ENCODE assay signal across 14 cellular contexts in the genomic region with DNA sequence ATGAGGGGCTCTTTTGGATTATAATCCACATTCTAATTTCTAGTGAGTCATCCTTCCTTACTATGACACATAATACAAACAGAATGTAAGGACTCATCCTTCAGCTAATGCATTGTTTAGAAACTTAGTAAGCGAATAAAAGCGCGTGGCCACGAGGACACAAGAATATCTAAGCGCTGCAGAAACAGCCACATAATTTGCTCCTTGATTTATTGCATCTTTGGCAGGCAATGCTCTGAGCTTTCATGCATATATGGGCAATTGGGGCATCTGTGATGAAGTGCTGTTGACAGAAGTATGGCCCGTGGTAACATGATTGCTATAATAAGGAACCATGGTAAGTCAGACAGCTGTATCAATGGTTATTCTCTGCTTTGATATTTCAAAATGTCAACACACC.
DNase-seq lines count a peak whose midpoint lies in the region; ATAC-seq and TF ChIP-seq lines count a peak whose summit lies in the region.
"Had no signal": no experiment of that assay in that cellular context is flagged by ENCODE, and none has a peak within 500 bp of the region (broad histone marks: within the 10 kb centered on the region; RNA-seq: fewer than 3 reads in every experiment).

No MANE protein-coding gene starts in this region.

- H3K27me3 Mint-ChIP-seq in glutamatergic neuron (ENCODE audit: unreplicated experiment) = peaks cover 4% of the 10 kb centered on the region
- H3K27me3 Mint-ChIP-seq: activated naive CD4-positive, alpha-beta T cell treated with anti-CD3 and anti-CD28 coated beads, Interleukin-2, amount 10 ng/mL, durations not matched to agents 7 days and 5 days; CD4-positive, CD25-positive, alpha-beta regulatory T cell had no signal

- peak; percentile 5 for DNase-seq in HEK293T (ENCODE audit: extremely low spot score)
- no peak for DNase-seq in RWPE2 (ENCODE audit: low spot score)
- peak; percentile 1 for DNase-seq in fibroblast of villous mesenchyme (ENCODE audit: low read depth)
- no peak for DNase-seq in aorta
- DNase-seq in glutamatergic neuron = no peak
- DNase-seq: activated CD4-positive, alpha-beta T cell treated with anti-CD3 and anti-CD28 coated beads for 1 hour; activated naive CD4-positive, alpha-beta T cell treated with anti-CD3 and anti-CD28 coated beads, Interleukin-2, amount 10 ng/mL, durations not matched to agents 7 days and 5 days; CD4-positive, CD25-positive, alpha-beta regulatory T cell; Karpas-422; sigmoid colon had no signal

- no peak overlapping the region for H3K27ac Mint-ChIP-seq in glutamatergic neuron (ENCODE audit: unreplicated experiment)
- H3K27ac Mint-ChIP-seq: activated naive CD4-positive, alpha-beta T cell treated with anti-CD3 and anti-CD28 coated beads, Interleukin-2, amount 10 ng/mL, durations not matched to agents 7 days and 5 days; CD4-positive, CD25-positive, alpha-beta regulatory T cell had no signal

- H3K4me3 ChIP-seq in ACC112 (ENCODE audit: low read depth, low read length) (peak overlapping the region; percentile 11; the same call in 1 of the 2 replicates), RWPE2 (ENCODE audit: severe bottlenecking) (no peak overlapping the region), fibroblast of villous mesenchyme (ENCODE audit: low read depth, low read length) (no peak overlapping the region), aorta (ENCODE audit: low read length in 2 of 2) (no peak overlapping the region)
- H3K4me3 ChIP-seq: lung, sigmoid colon had no signal

- peak; percentile 90 for ATAC-seq in RWPE2 (ENCODE audit: low read depth)
- no peak for ATAC-seq in HG02973 (IDR thresholded peaks at IDR 0.05; ENCODE audit: unreplicated experiment)
- no peak for ATAC-seq in aorta (ENCODE audit: low FRiP score)
- no peak for ATAC-seq in GM21390 (IDR thresholded peaks at IDR 0.05; ENCODE audit: unreplicated experiment)

- no peaks in the 10 kb centered on the region for H3K27me3 ChIP-seq in ACC112 (ENCODE audit: insufficient read depth, low read length)
- no peaks in the 10 kb centered on the region for H3K27me3 ChIP-seq in RWPE2 (ENCODE audit: insufficient read depth, poor library complexity, severe bottlenecking)
- no peaks in the 10 kb centered on the region for H3K27me3 ChIP-seq in aorta (ENCODE audit: control insufficient read depth in 1 of 2, insufficient read depth in 2 of 2, low read length in 1 of 2)
- H3K27me3 ChIP-seq: sigmoid colon had no signal

- no peaks in the 10 kb centered on the region for H3K79me2 ChIP-seq in ACC112 (ENCODE audit: control insufficient read depth, insufficient read depth, low read length, unreplicated experiment)

- TF ChIP-seq CTCF in RWPE2 (IDR thresholded peaks at IDR 0.05; ENCODE audit: poor library complexity, severe bottlenecking) (no peak), fibroblast of villous mesenchyme (IDR thresholded peaks at IDR 0.05; ENCODE audit: insufficient read depth, low read depth, low read length) (no peak), glutamatergic neuron (IDR thresholded peaks at IDR 0.05; ENCODE audit: partially characterized antibody, unreplicated experiment) (no peak)

- H3K36me3 ChIP-seq in ACC112 (ENCODE audit: insufficient read depth, low read length) (no peaks in the 10 kb centered on the region), RWPE2 (ENCODE audit: low read depth) (no peaks in the 10 kb centered on the region), aorta (ENCODE audit: control insufficient read depth in 1 of 2, insufficient read depth in 2 of 2, low read length in 1 of 2) (no peaks in the 10 kb centered on the region)
- H3K36me3 ChIP-seq: sigmoid colon had no signal

- H3K9me3 Mint-ChIP-seq in glutamatergic neuron (ENCODE audit: unreplicated experiment) = no peaks in the 10 kb centered on the region

- intact Hi-C loops in aorta (cut with DNase I) = no loop called here

- H3K4me1 ChIP-seq in ACC112 (ENCODE audit: control insufficient read depth, insufficient read depth, low read length, unreplicated experiment) (peaks cover 7% of the 10 kb centered on the region), RWPE2 (ENCODE audit: insufficient read depth, poor library complexity, severe bottlenecking) (no peaks in the 10 kb centered on the region), aorta (ENCODE audit: control insufficient read depth in 1 of 2, insufficient read depth in 2 of 2, low read length in 2 of 2) (no peaks in the 10 kb centered on the region)
- H3K4me1 ChIP-seq: sigmoid colon had no signal

- 14 to 18% methylated on average over 6 of the region's 6 CpGs for WGBS in aorta, 2 donors

- no peak overlapping the region for H3K4me3 Mint-ChIP-seq in glutamatergic neuron (ENCODE audit: unreplicated experiment)
- H3K4me3 Mint-ChIP-seq: activated naive CD4-positive, alpha-beta T cell treated with anti-CD3 and anti-CD28 coated beads, Interleukin-2, amount 10 ng/mL, durations not matched to agents 7 days and 5 days; CD4-positive, CD25-positive, alpha-beta regulatory T cell had no signal

- no peaks in the 10 kb centered on the region for H3K36me3 Mint-ChIP-seq in glutamatergic neuron (ENCODE audit: unreplicated experiment)
- H3K36me3 Mint-ChIP-seq: activated naive CD4-positive, alpha-beta T cell treated with anti-CD3 and anti-CD28 coated beads, Interleukin-2, amount 10 ng/mL, durations not matched to agents 7 days and 5 days; CD4-positive, CD25-positive, alpha-beta regulatory T cell had no signal

- CTCF ChIA-PET in HEK293T (lab: Yijun Ruan, JAX) = no interaction called here

- H3K27ac ChIP-seq in ACC112 (ENCODE audit: low read depth, low read length) = peak overlapping the region; percentile 57
- no peak overlapping the region for H3K27ac ChIP-seq in RWPE2 (ENCODE audit: poor library complexity, severe bottlenecking)
- H3K27ac ChIP-seq in aorta (ENCODE audit: low read depth in 1 of 2, low read length in 2 of 2) = no peak overlapping the region
- H3K27ac ChIP-seq: sigmoid colon had no signal

- peak overlapping the region; percentile 49 for H2AFZ ChIP-seq in ACC112 (ENCODE audit: low read length, unreplicated experiment)

- POLR2A ChIA-PET in HEK293T (lab: Yijun Ruan, JAX) = no interaction called here

- H3K4me1 Mint-ChIP-seq in glutamatergic neuron (ENCODE audit: low read depth, unreplicated experiment) = peaks cover 2% of the 10 kb centered on the region
- H3K4me1 Mint-ChIP-seq: activated naive CD4-positive, alpha-beta T cell treated with anti-CD3 and anti-CD28 coated beads, Interleukin-2, amount 10 ng/mL, durations not matched to agents 7 days and 5 days; CD4-positive, CD25-positive, alpha-beta regulatory T cell had no signal

- H3K9me3 ChIP-seq in RWPE2 (ENCODE audit: severe bottlenecking) (peaks cover 2% of the 10 kb centered on the region), aorta (ENCODE audit: control insufficient read depth, low read length) (no peaks in the 10 kb centered on the region)
- H3K9me3 ChIP-seq: sigmoid colon had no signal

TF ChIP-seq in HEK293T, 16 proteins besides CTCF, POLR2A, EP300 and RAD21:
- TF ChIP-seq BHLHE40 (IDR thresholded peaks at IDR 0.05; ENCODE audit: borderline replicate concordance) (no peak), HDGF (IDR thresholded peaks at IDR 0.05; ENCODE audit: borderline replicate concordance) (no peak), ARNT (IDR thresholded peaks at IDR 0.05) (no peak), SUZ12 (IDR thresholded peaks at IDR 0.05) (no peak), FOXA1 (IDR thresholded peaks at IDR 0.05) (no peak), ZNF384 (IDR thresholded peaks at IDR 0.05) (no peak), ELF4 (IDR thresholded peaks at IDR 0.05) (no peak), L3MBTL2 (conservative IDR thresholded peaks at IDR 0.05) (no peak), TARDBP (IDR thresholded peaks at IDR 0.05) (no peak), FOXK2 (IDR thresholded peaks at IDR 0.05) (no peak), SP1 (IDR thresholded peaks at IDR 0.05) (no peak), NFRKB (IDR thresholded peaks at IDR 0.05) (no peak), FOXM1 (IDR thresholded peaks at IDR 0.05; ENCODE audit: borderline replicate concordance) (no peak), LEF1 (IDR thresholded peaks at IDR 0.05; ENCODE audit: borderline replicate concordance) (no peak), CTBP1 (IDR thresholded peaks at IDR 0.05; ENCODE audit: borderline replicate concordance) (no peak)
- TF ChIP-seq, protein P1, sequence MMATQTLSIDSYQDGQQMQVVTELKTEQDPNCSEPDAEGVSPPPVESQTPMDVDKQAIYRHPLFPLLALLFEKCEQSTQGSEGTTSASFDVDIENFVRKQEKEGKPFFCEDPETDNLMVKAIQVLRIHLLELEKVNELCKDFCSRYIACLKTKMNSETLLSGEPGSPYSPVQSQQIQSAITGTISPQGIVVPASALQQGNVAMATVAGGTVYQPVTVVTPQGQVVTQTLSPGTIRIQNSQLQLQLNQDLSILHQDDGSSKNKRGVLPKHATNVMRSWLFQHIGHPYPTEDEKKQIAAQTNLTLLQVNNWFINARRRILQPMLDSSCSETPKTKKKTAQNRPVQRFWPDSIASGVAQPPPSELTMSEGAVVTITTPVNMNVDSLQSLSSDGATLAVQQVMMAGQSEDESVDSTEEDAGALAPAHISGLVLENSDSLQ (IDR thresholded peaks at IDR 0.05) = no peak

Comparison
In these comparisons a context has a peak if more than half of its experiments do, and no peak if none do; other contexts are left out.
1. DNase-seq: peak in HEK293T (single experiment) and fibroblast of villous mesenchyme (single experiment); none in RWPE2 (single experiment), aorta (0 of 2) and glutamatergic neuron (single experiment).